Comparison of ENCODE assay signal across 24 cellular contexts in genomic region chr20:45940053-45940452, GRCh38. TPM values are rescaled to one million over a fixed set of nuclear protein-coding genes. Genes with fewer than 3 reads are reported as not detected.
DNase-seq lines count a peak whose midpoint lies in the region; ATAC-seq and TF ChIP-seq lines count a peak whose summit lies in the region.
"Had no signal": no experiment of that assay in that cellular context is flagged by ENCODE, and none has a peak within 500 bp of the region (broad histone marks: within the 10 kb centered on the region; RNA-seq: fewer than 3 reads in every experiment).

No MANE protein-coding gene starts in this region.

- intact Hi-C loops in CD4-positive, alpha-beta T cell (cut with DNase I, micrococcal nuclease), result no loop called here
- intact Hi-C loops in mucosa of descending colon (cut with DNase I, micrococcal nuclease), result no loop called here

- H3K4me1 ChIP-seq in osteoblast (ENCODE audit: insufficient read depth, low read length), result peaks cover 16% of the 10 kb centered on the region
- H3K4me1 ChIP-seq in mucosa of descending colon (ENCODE audit: low read depth), result no peaks in the 10 kb centered on the region
- H3K4me1 ChIP-seq: BE2C had no signal

- no peaks in the 10 kb centered on the region for H3K27me3 ChIP-seq in CD4-positive, alpha-beta T cell (ENCODE audit: control insufficient read depth, insufficient read depth, low read length)
- H3K27me3 ChIP-seq in osteoblast (ENCODE audit: insufficient read depth, low read length), result no peaks in the 10 kb centered on the region
- H3K27me3 ChIP-seq: BE2C had no signal

- no peak overlapping the region for H3K27ac Mint-ChIP-seq in CD4-positive, alpha-beta T cell
- H3K27ac Mint-ChIP-seq in effector memory CD8-positive, alpha-beta T cell, result peak overlapping the region; percentile 28 to 63

- H3K79me2 ChIP-seq in osteoblast (ENCODE audit: insufficient read depth, low read length), result peaks cover 29% of the 10 kb centered on the region

- peak overlapping the region; percentile 1 for H3K4me3 Mint-ChIP-seq in CD4-positive, alpha-beta T cell
- H3K4me3 Mint-ChIP-seq in effector memory CD8-positive, alpha-beta T cell, result no peak overlapping the region
- H3K4me3 Mint-ChIP-seq: CD14-positive monocyte, H9 had no signal

- H3K9me3 Mint-ChIP-seq in CD4-positive, alpha-beta T cell, result no peaks in the 10 kb centered on the region
- H3K9me3 Mint-ChIP-seq in effector memory CD8-positive, alpha-beta T cell, result no peaks in the 10 kb centered on the region
- H3K9me3 Mint-ChIP-seq: CD14-positive monocyte, H9 had no signal

- DNase-seq in CD4-positive, alpha-beta T cell, result no peak
- DNase-seq in RWPE1 (ENCODE audit: low spot score) (no peak), osteoblast (ENCODE audit: insufficient read length, low spot score, missing footprints) (peak; percentile 27), mucosa of descending colon (no peak), GF-D8 (lab: John Stamatoyannopoulos, UW) (no peak)
- DNase-seq in effector memory CD8-positive, alpha-beta T cell, result no peak
- no peak for DNase-seq in stimulated activated CD4-positive, alpha-beta T cell treated with anti-CD3 and anti-CD28 coated beads, Interleukin-2, amount 100 ng/mL, for 24 hours
- DNase-seq: ACHN, BE2C, Calu3, DMS153, DND-41, H9, IMR-90, NCI-H1092, NCI-H1417 treated with DMSO at 0.1 percent for 48 hours, NCI-H1694 treated with DMSO at 0.1 percent for 48 hours, NCI-H2081, NCI-H226, NCI-H510A, NCI-H69, SHP77 treated with DMSO at 0.1 percent for 48 hours had no signal

- no peak for TF ChIP-seq CTCF in CD4-positive, alpha-beta T cell (IDR thresholded peaks at IDR 0.05)
- TF ChIP-seq CTCF in RWPE1 (conservative IDR thresholded peaks at IDR 0.05; ENCODE audit: low read depth) (no peak), osteoblast (IDR thresholded peaks at IDR 0.05; ENCODE audit: extremely low read depth, low read depth, low read length) (no peak), mucosa of descending colon (IDR thresholded peaks at IDR 0.05) (no peak)

- no peak overlapping the region for H3K4me2 ChIP-seq in osteoblast (ENCODE audit: insufficient read depth, low read length)
- H3K4me2 ChIP-seq: KMS-11 had no signal

- POLR2A ChIA-PET in CD4-positive, alpha-beta T cell (lab: Charles Lee), result interaction anchor here (0.7 to 0.8 kb wide), 2 partner anchors 8 to 12 kb away, joined by 3 read pairs; no protein-coding TSS in a partner anchor
- POLR2A ChIA-PET in RWPE1 (lab: Yijun Ruan, JAX; ENCODE audit: low non-redundant PET), result no interaction called here

- CTCF ChIA-PET in CD4-positive, alpha-beta T cell (lab: Charles Lee), result no interaction called here
- CTCF ChIA-PET in RWPE1 (lab: Yijun Ruan, JAX), result no interaction called here

- H3K27me3 Mint-ChIP-seq in CD4-positive, alpha-beta T cell, result no peaks in the 10 kb centered on the region
- no peaks in the 10 kb centered on the region for H3K27me3 Mint-ChIP-seq in effector memory CD8-positive, alpha-beta T cell

- H3K9me3 ChIP-seq in CD4-positive, alpha-beta T cell (ENCODE audit: control insufficient read depth, low read length), result no peaks in the 10 kb centered on the region
- no peaks in the 10 kb centered on the region for H3K9me3 ChIP-seq in osteoblast (ENCODE audit: low read depth, low read length)
- H3K9me3 ChIP-seq in mucosa of descending colon, result no peaks in the 10 kb centered on the region
- H3K9me3 ChIP-seq: BE2C had no signal

- no peak overlapping the region for H3K4me3 ChIP-seq in osteoblast (ENCODE audit: insufficient read depth, low read length)
- no peak overlapping the region for H3K4me3 ChIP-seq in mucosa of descending colon

- ATAC-seq in CD4-positive, alpha-beta T cell (ENCODE audit: poor library complexity), result no peak
- no peak for ATAC-seq in effector memory CD8-positive, alpha-beta T cell (replicated peaks)
- no peak for ATAC-seq in mucosa of descending colon

- H3K27ac ChIP-seq in CD4-positive, alpha-beta T cell (ENCODE audit: low read depth, low read length), result no peak overlapping the region
- H3K27ac ChIP-seq in RWPE1 (0 out of 2 replicates have a peak overlapping the region, but pooled peaks have one; percentile 1), osteoblast (ENCODE audit: low read depth, low read length) (no peak overlapping the region)
- H3K27ac ChIP-seq: KMS-11 had no signal

- H3K4me1 Mint-ChIP-seq in CD4-positive, alpha-beta T cell (ENCODE audit: low read depth), result peaks cover 25% of the 10 kb centered on the region
- peaks cover 26 to 27% of the 10 kb centered on the region in 2 donors for H3K4me1 Mint-ChIP-seq in effector memory CD8-positive, alpha-beta T cell (ENCODE audit: low read depth in 2 of 2)

- peaks cover 71% of the 10 kb centered on the region for H3K36me3 Mint-ChIP-seq in CD4-positive, alpha-beta T cell (ENCODE audit: low read depth)
- H3K36me3 Mint-ChIP-seq in effector memory CD8-positive, alpha-beta T cell (ENCODE audit: insufficient read depth), result peaks cover 79% of the 10 kb centered on the region

- H4K20me1 ChIP-seq in osteoblast (ENCODE audit: insufficient read depth, low read length), result peaks cover 16% of the 10 kb centered on the region

- no peak overlapping the region for H2AFZ ChIP-seq in osteoblast (ENCODE audit: low read length)

- H3K36me3 ChIP-seq in osteoblast (ENCODE audit: insufficient read depth, low read length), result peaks cover 71% of the 10 kb centered on the region
- H3K36me3 ChIP-seq in mucosa of descending colon (ENCODE audit: low read depth), result peaks cover 20% of the 10 kb centered on the region

RNA-seq across cellular contexts. Expression of gene PCIF1, which starts 5.6 kb away (rescaled TPM):
- 100 to 1,000 TPM; 100 TPM for total RNA-seq in CD4-positive, alpha-beta T cell
- total RNA-seq in osteoblast, result 12.7 and 14.4 TPM in 2 replicates
- 10 to 100 TPM; 29.2 to 37.8 (median 35.1) TPM for total RNA-seq in mucosa of descending colon

RNA-seq across cellular contexts. Expression of gene PLTP, which starts 28.1 kb away (rescaled TPM):
- total RNA-seq in CD4-positive, alpha-beta T cell, result not detected
- total RNA-seq in osteoblast (15.3 and 21.7 TPM in 2 replicates), mucosa of descending colon (100 to 1,000 TPM in 2 of 3 donors, 10 to 100 TPM in 1; 15.0 to 141 (median 111) TPM)

RNA-seq across cellular contexts. Expression of gene ZNF335, which starts 31.9 kb away (rescaled TPM):
- total RNA-seq in CD4-positive, alpha-beta T cell, result 10 to 100 TPM; 67.3 to 74.6 TPM
- total RNA-seq in osteoblast (18.3 and 20.3 TPM in 2 replicates), mucosa of descending colon (10 to 100 TPM; 19.1 to 22.7 (median 20.1) TPM)

RNA-seq across cellular contexts. Expression of gene CTSA, which starts 48.9 kb away (rescaled TPM):
- total RNA-seq in CD4-positive, alpha-beta T cell, result 10 to 100 TPM; 40.3 to 42.6 TPM
- total RNA-seq in osteoblast (157 and 181 TPM in 2 replicates), mucosa of descending colon (100 to 1,000 TPM; 292 to 542 (median 436) TPM)

RNA-seq across cellular contexts. Expression of gene NEURL2, which starts 49.0 kb away (rescaled TPM):
- 1 to 10 TPM; 1.5 to 2.5 TPM for total RNA-seq in CD4-positive, alpha-beta T cell
- total RNA-seq in osteoblast (4.7 and 7.1 TPM in 2 replicates), mucosa of descending colon (1 to 10 TPM; 4.2 to 9.1 (median 8.5) TPM)

Comparison
In these comparisons a context has a peak if more than half of its experiments do, and no peak if none do; other contexts are left out.
1. RNA of gene PLTP, which starts 28.1 kb away (total RNA-seq): 15.0 to 141 TPM in mucosa of descending colon and 15.3 to 21.7 TPM in osteoblast; not detected in CD4-positive, alpha-beta T cell; every median in the first group is over 10 times any median in the second.